Comparison of ENCODE assay signal across 12 cellular contexts in genomic region chr1:10687142-10687715, GRCh38.
DNase-seq lines count a peak whose midpoint lies in the region; ATAC-seq and TF ChIP-seq lines count a peak whose summit lies in the region.
"Had no signal": no experiment of that assay in that cellular context is flagged by ENCODE, and none has a peak within 500 bp of the region (broad histone marks: within the 10 kb centered on the region; RNA-seq: fewer than 3 reads in every experiment).

No MANE protein-coding gene starts in this region.

- H3K9me3 ChIP-seq in WERI-Rb-1 (ENCODE audit: severe bottlenecking) (no peaks in the 10 kb centered on the region), left lung (no peaks in the 10 kb centered on the region), sigmoid colon (no peaks in the 10 kb centered on the region)
- H3K9me3 ChIP-seq: BE2C had no signal

- TF ChIP-seq POLR2A in sigmoid colon (IDR thresholded peaks at IDR 0.05), result no peak

- H3K27me3 ChIP-seq in WERI-Rb-1 (ENCODE audit: insufficient read depth, low read depth, severe bottlenecking), result no peaks in the 10 kb centered on the region
- H3K27me3 ChIP-seq in left lung, result no peaks in the 10 kb centered on the region
- H3K27me3 ChIP-seq in sigmoid colon, result no peaks in the 10 kb centered on the region
- H3K27me3 ChIP-seq: BE2C had no signal

- H3K36me3 ChIP-seq in WERI-Rb-1 (peaks cover 28% of the 10 kb centered on the region), left lung (no peaks in the 10 kb centered on the region), sigmoid colon (no peaks in the 10 kb centered on the region)
- H3K36me3 ChIP-seq: BE2C had no signal

- ATAC-seq in left lung (peak; percentile 14), GM18511 (IDR thresholded peaks at IDR 0.05; ENCODE audit: unreplicated experiment) (no peak), HG03280 (IDR thresholded peaks at IDR 0.05; ENCODE audit: unreplicated experiment) (no peak)

- TF ChIP-seq CTCF in WERI-Rb-1 (IDR thresholded peaks at IDR 0.05; ENCODE audit: low read depth, low read length) (no peak), left lung (IDR thresholded peaks at IDR 0.05) (no peak), sigmoid colon (IDR thresholded peaks at IDR 0.05) (no peak)

- intact Hi-C loops in left lung (cut with DNase I), result no loop called here
- intact Hi-C loops in sigmoid colon (cut with DNase I), result no loop called here

- no peak for TF ChIP-seq EP300 in sigmoid colon (IDR thresholded peaks at IDR 0.05)

- H3K27ac ChIP-seq in WERI-Rb-1, result peak overlapping the region; percentile 81
- H3K27ac ChIP-seq in left lung, result peak overlapping the region; percentile 74 to 79
- H3K27ac ChIP-seq in sigmoid colon, result peak overlapping the region; percentile 87 to 98 (median 96)

- 36 to 71% methylated on average over 10 of the region's 10 CpGs for WGBS in sigmoid colon, 2 donors

- H3K4me1 ChIP-seq in left lung, result peaks cover 41 to 95% of the 10 kb centered on the region in 2 donors
- H3K4me1 ChIP-seq in sigmoid colon, result peaks cover 0 to 100% (median 100%) of the 10 kb centered on the region in 4 donors

- DNase-seq in DMS153 treated with DMSO at 0.1 percent for 48 hours (lab: John Stamatoyannopoulos, UW; ENCODE audit: unreplicated experiment) (peak; percentile 71), WERI-Rb-1 (no peak), left lung (no peak), sigmoid colon (no peak), NAMALWA (ENCODE audit: low spot score) (no peak)
- DNase-seq in effector CD8-positive, alpha-beta T cell (lab: John Stamatoyannopoulos, UW), result no peak
- DNase-seq: activated CD4-positive, alpha-beta memory T cell treated with anti-CD3 and anti-CD28 coated beads, Interleukin-2, amount 10 ng/mL, durations not matched to agents 7 days and 5 days; activated naive CD8-positive, alpha-beta T cell treated with anti-CD3 and anti-CD28 coated beads, Interleukin-2, amount 10 ng/mL, durations not matched to agents 7 days and 5 days; BE2C; T-helper 2 cell had no signal

- H3K4me3 ChIP-seq in WERI-Rb-1 (ENCODE audit: low read depth, low read length) (no peak overlapping the region), left lung (no peak overlapping the region), sigmoid colon (no peak overlapping the region)
